ENCODE assay signal across 13 cellular contexts in genomic region chr7:100559127-100559526, GRCh38. TPM values are rescaled to one million over a fixed set of nuclear protein-coding genes. Genes with fewer than 3 reads are reported as not detected.
DNase-seq lines count a peak whose midpoint lies in the region; ATAC-seq and TF ChIP-seq lines count a peak whose summit lies in the region.
"Had no signal": no experiment of that assay in that cellular context is flagged by ENCODE, and none has a peak within 500 bp of the region (broad histone marks: within the 10 kb centered on the region; RNA-seq: fewer than 3 reads in every experiment).

No MANE protein-coding gene starts in this region.

- H3K4me1 ChIP-seq in esophagus squamous epithelium (peaks cover 9 to 55% (median 9%) of the 10 kb centered on the region in 3 donors), lower lobe of right lung (peaks cover 19% of the 10 kb centered on the region)

- H3K9me3 Mint-ChIP-seq in activated T-cell treated with anti-CD3 and anti-CD28 coated beads, Interleukin-2, amount 50 U/mL, for 24 hours = no peaks in the 10 kb centered on the region
- no peaks in the 10 kb centered on the region for H3K9me3 Mint-ChIP-seq in activated T-cell treated with anti-CD3 and anti-CD28 coated beads, Interleukin-2, amount 50 U/mL, for 4 hours
- H3K9me3 Mint-ChIP-seq in activated CD4-positive, alpha-beta memory T cell treated with anti-CD3 and anti-CD28 coated beads for 36 hours = no peaks in the 10 kb centered on the region
- H3K9me3 Mint-ChIP-seq: HFFc6 had no signal

- 79 to 94% methylated on average over 4 of the region's 4 CpGs for WGBS in esophagus squamous epithelium, 2 donors

- peaks cover 94% of the 10 kb centered on the region for H3K36me3 Mint-ChIP-seq in activated T-cell treated with anti-CD3 and anti-CD28 coated beads, Interleukin-2, amount 50 U/mL, for 24 hours (ENCODE audit: low read depth)
- peaks cover 28% of the 10 kb centered on the region for H3K36me3 Mint-ChIP-seq in activated T-cell treated with anti-CD3 and anti-CD28 coated beads, Interleukin-2, amount 50 U/mL, for 4 hours (ENCODE audit: insufficient read depth)
- H3K36me3 Mint-ChIP-seq in activated CD4-positive, alpha-beta memory T cell treated with anti-CD3 and anti-CD28 coated beads for 36 hours = peaks cover 37% of the 10 kb centered on the region

- H3K9me3 ChIP-seq in esophagus squamous epithelium = no peaks in the 10 kb centered on the region
- H3K9me3 ChIP-seq in lower lobe of right lung = no peaks in the 10 kb centered on the region
- H3K9me3 ChIP-seq: SJSA1 had no signal

- POLR2A ChIA-PET in activated CD4-positive, alpha-beta memory T cell treated with anti-CD3 and anti-CD28 coated beads for 36 hours (lab: Charles Lee) = interaction anchor here (0.6 to 1.6 kb wide), 4 partner anchors 10 to 1287 kb away, joined by 3 to 4 read pairs (median 3); partner anchors contain the start of gene POP7

- no peak for TF ChIP-seq POLR2A in esophagus squamous epithelium (IDR thresholded peaks at IDR 0.05)

- peaks cover 28% of the 10 kb centered on the region for H3K4me1 Mint-ChIP-seq in activated T-cell treated with anti-CD3 and anti-CD28 coated beads, Interleukin-2, amount 50 U/mL, for 24 hours (ENCODE audit: low read depth)
- peaks cover 12% of the 10 kb centered on the region for H3K4me1 Mint-ChIP-seq in activated T-cell treated with anti-CD3 and anti-CD28 coated beads, Interleukin-2, amount 50 U/mL, for 4 hours (ENCODE audit: low read depth)
- peaks cover 15% of the 10 kb centered on the region for H3K4me1 Mint-ChIP-seq in activated CD4-positive, alpha-beta memory T cell treated with anti-CD3 and anti-CD28 coated beads for 36 hours (ENCODE audit: low read depth)

- no peak for ATAC-seq in activated T-cell treated with anti-CD3 and anti-CD28 coated beads, Interleukin-2, amount 50 U/mL, for 4 hours
- ATAC-seq in lower lobe of right lung = no peak

- intact Hi-C loops in activated CD4-positive, alpha-beta memory T cell treated with anti-CD3 and anti-CD28 coated beads for 36 hours (cut with micrococcal nuclease) = loop anchor here (1.0 kb wide), 2 partner anchors 14 to 90 kb away; no protein-coding TSS in a partner anchor
- intact Hi-C loops in esophagus squamous epithelium (cut with DNase I) (no loop called here), lower lobe of right lung (cut with DNase I) (no loop called here)

- TF ChIP-seq CTCF in esophagus squamous epithelium (IDR thresholded peaks at IDR 0.05) (no peak), lower lobe of right lung (IDR thresholded peaks at IDR 0.05) (no peak)

- no peaks in the 10 kb centered on the region for H3K27me3 ChIP-seq in esophagus squamous epithelium
- no peaks in the 10 kb centered on the region for H3K27me3 ChIP-seq in lower lobe of right lung (ENCODE audit: low read depth)
- H3K27me3 ChIP-seq: SJSA1 had no signal

- no peak overlapping the region for H3K4me3 Mint-ChIP-seq in activated T-cell treated with anti-CD3 and anti-CD28 coated beads, Interleukin-2, amount 50 U/mL, for 24 hours
- no peak overlapping the region for H3K4me3 Mint-ChIP-seq in activated T-cell treated with anti-CD3 and anti-CD28 coated beads, Interleukin-2, amount 50 U/mL, for 4 hours
- H3K4me3 Mint-ChIP-seq in activated CD4-positive, alpha-beta memory T cell treated with anti-CD3 and anti-CD28 coated beads for 36 hours = no peak overlapping the region
- H3K4me3 Mint-ChIP-seq: CD14-positive monocyte, HFFc6 had no signal

- H3K4me3 ChIP-seq in esophagus squamous epithelium (no peak overlapping the region), lower lobe of right lung (no peak overlapping the region)
- H3K4me3 ChIP-seq: SJSA1 had no signal

- DNase-seq in activated T-cell treated with anti-CD3 and anti-CD28 coated beads, Interleukin-2, amount 50 U/mL, for 24 hours = no peak
- no peak for DNase-seq in activated T-cell treated with anti-CD3 and anti-CD28 coated beads, Interleukin-2, amount 50 U/mL, for 4 hours
- DNase-seq in activated CD4-positive, alpha-beta memory T cell treated with anti-CD3 and anti-CD28 coated beads for 36 hours = no peak
- DNase-seq in esophagus squamous epithelium (lab: John Stamatoyannopoulos, UW) = no peak
- no peak for DNase-seq in NCI-H2196 (lab: John Stamatoyannopoulos, UW; ENCODE audit: unreplicated experiment)
- no peak for DNase-seq in SK-N-DZ (ENCODE audit: low spot score)
- DNase-seq in kidney glomerular epithelial cell (lab: John Stamatoyannopoulos, UW) = no peak
- no peak for DNase-seq in lower lobe of right lung

- no peaks in the 10 kb centered on the region for H3K27me3 Mint-ChIP-seq in activated T-cell treated with anti-CD3 and anti-CD28 coated beads, Interleukin-2, amount 50 U/mL, for 24 hours
- no peaks in the 10 kb centered on the region for H3K27me3 Mint-ChIP-seq in activated T-cell treated with anti-CD3 and anti-CD28 coated beads, Interleukin-2, amount 50 U/mL, for 4 hours (ENCODE audit: low read depth)
- H3K27me3 Mint-ChIP-seq in activated CD4-positive, alpha-beta memory T cell treated with anti-CD3 and anti-CD28 coated beads for 36 hours = no peaks in the 10 kb centered on the region

- peak overlapping the region; percentile 63 for H3K27ac Mint-ChIP-seq in activated T-cell treated with anti-CD3 and anti-CD28 coated beads, Interleukin-2, amount 50 U/mL, for 24 hours
- H3K27ac Mint-ChIP-seq in activated CD4-positive, alpha-beta memory T cell treated with anti-CD3 and anti-CD28 coated beads for 36 hours = peak overlapping the region; percentile 18
- H3K27ac Mint-ChIP-seq: CD14-positive monocyte, HFFc6 had no signal

- H3K36me3 ChIP-seq in esophagus squamous epithelium (peaks cover 4 to 71% (median 16%) of the 10 kb centered on the region in 3 donors), lower lobe of right lung (peaks cover 49% of the 10 kb centered on the region)

- peak overlapping the region in 3 of 4 donors; percentile 28 to 81 (median 70) for H3K27ac ChIP-seq in esophagus squamous epithelium
- no peak overlapping the region for H3K27ac ChIP-seq in lower lobe of right lung
- H3K27ac ChIP-seq: KMS-11, SJSA1 had no signal

- CTCF ChIA-PET in activated CD4-positive, alpha-beta memory T cell treated with anti-CD3 and anti-CD28 coated beads for 36 hours (lab: Charles Lee) = interaction anchor here (0.7 to 9.7 kb wide), 26 partner anchors 12 to 180 kb away, joined by 3 to 132 read pairs (median 5); partner anchors contain the start of genes AGFG2, FBXO24, LRCH4 and SAP25

RNA-seq across cellular contexts. Expression of gene SAP25, which starts 14.6 kb away (rescaled TPM):
- total RNA-seq in activated T-cell treated with anti-CD3 and anti-CD28 coated beads, Interleukin-2, amount 50 U/mL, for 4 hours = 1 to 10 TPM; 6.2 to 8.1 (median 7.6) TPM
- total RNA-seq in activated CD4-positive, alpha-beta memory T cell treated with anti-CD3 and anti-CD28 coated beads for 36 hours = 10 to 100 TPM in 1 of 2 experiments, 1 to 10 TPM in 1; 9.9 to 11.4 TPM
- total RNA-seq in esophagus squamous epithelium (1 to 10 TPM in 1 of 4 donors, under 1 TPM in 1, not detected in 2; 0.38 to 1.8 TPM), lower lobe of right lung (10.6 TPM)
- not detected in 2 replicates for polyA plus RNA-seq in SK-N-DZ (2014; cell fraction: cytosol; rRNA removed)
- polyA plus RNA-seq in SK-N-DZ (2014; cell fraction: nucleus; rRNA removed) = 2.6 and 6.2 TPM in 2 replicates
- total RNA-seq: H4, SJSA1 had no signal
- polyA plus RNA-seq: CD14-positive monocyte had no signal

RNA-seq across cellular contexts. Expression of gene AGFG2, which starts 20.1 kb away (rescaled TPM):
- 10 to 100 TPM; 58.6 to 72.0 (median 65.9) TPM for total RNA-seq in activated T-cell treated with anti-CD3 and anti-CD28 coated beads, Interleukin-2, amount 50 U/mL, for 4 hours
- 10 to 100 TPM; 60.9 to 62.5 TPM for total RNA-seq in activated CD4-positive, alpha-beta memory T cell treated with anti-CD3 and anti-CD28 coated beads for 36 hours
- total RNA-seq in esophagus squamous epithelium (10 to 100 TPM; 14.5 to 49.2 (median 26.6) TPM), lower lobe of right lung (22.9 TPM)
- 8.0 and 8.1 TPM in 2 replicates for polyA plus RNA-seq in SK-N-DZ (2014; cell fraction: cytosol; rRNA removed)
- 10.2 and 15.8 TPM in 2 replicates for polyA plus RNA-seq in SK-N-DZ (2014; cell fraction: nucleus; rRNA removed)

RNA-seq across cellular contexts. Expression of gene LRCH4, which starts 26.8 kb away (rescaled TPM):
- total RNA-seq in activated T-cell treated with anti-CD3 and anti-CD28 coated beads, Interleukin-2, amount 50 U/mL, for 4 hours = 10 to 100 TPM; 69.3 to 75.5 (median 73.1) TPM
- total RNA-seq in activated CD4-positive, alpha-beta memory T cell treated with anti-CD3 and anti-CD28 coated beads for 36 hours = 10 to 100 TPM; 93.4 to 97.7 TPM
- total RNA-seq in esophagus squamous epithelium (10 to 100 TPM; 50.1 to 84.0 (median 70.4) TPM), lower lobe of right lung (80.3 TPM)
- 8.1 and 16.8 TPM in 2 replicates for polyA plus RNA-seq in SK-N-DZ (2014; cell fraction: cytosol; rRNA removed)
- 91.4 and 122 TPM in 2 replicates for polyA plus RNA-seq in SK-N-DZ (2014; cell fraction: nucleus; rRNA removed)

RNA-seq across cellular contexts. Expression of gene FBXO24, which starts 27.0 kb away (rescaled TPM):
- under 1 TPM; 0.14 to 0.40 (median 0.34) TPM for total RNA-seq in activated T-cell treated with anti-CD3 and anti-CD28 coated beads, Interleukin-2, amount 50 U/mL, for 4 hours
- total RNA-seq in activated CD4-positive, alpha-beta memory T cell treated with anti-CD3 and anti-CD28 coated beads for 36 hours = 1 to 10 TPM; 2.2 to 2.6 TPM
- total RNA-seq in esophagus squamous epithelium (1 to 10 TPM in 1 of 4 donors, under 1 TPM in 2, not detected in 1; 0.19 to 1.6 (median 0.29) TPM), lower lobe of right lung (0.74 TPM)
- 0.50 and 1.3 TPM in 2 replicates for polyA plus RNA-seq in SK-N-DZ (2014; cell fraction: cytosol; rRNA removed)
- 0.87 and 0.98 TPM in 2 replicates for polyA plus RNA-seq in SK-N-DZ (2014; cell fraction: nucleus; rRNA removed)

RNA-seq across cellular contexts. Expression of gene PCOLCE, which starts 43.0 kb away (rescaled TPM):
- total RNA-seq in activated T-cell treated with anti-CD3 and anti-CD28 coated beads, Interleukin-2, amount 50 U/mL, for 4 hours = 1 to 10 TPM; 1.4 to 3.1 (median 2.0) TPM
- total RNA-seq in activated CD4-positive, alpha-beta memory T cell treated with anti-CD3 and anti-CD28 coated beads for 36 hours = 10 to 100 TPM in 1 of 2 experiments, 1 to 10 TPM in 1; 9.2 to 11.0 TPM
- total RNA-seq in esophagus squamous epithelium (10 to 100 TPM in 2 of 4 donors, 1 to 10 TPM in 2; 4.6 to 23.8 (median 9.9) TPM), lower lobe of right lung (75.2 TPM)
- polyA plus RNA-seq in SK-N-DZ (2014; cell fraction: cytosol; rRNA removed) = 148 and 210 TPM in 2 replicates
- 689 and 724 TPM in 2 replicates for polyA plus RNA-seq in SK-N-DZ (2014; cell fraction: nucleus; rRNA removed)
